In the genomic region with DNA sequence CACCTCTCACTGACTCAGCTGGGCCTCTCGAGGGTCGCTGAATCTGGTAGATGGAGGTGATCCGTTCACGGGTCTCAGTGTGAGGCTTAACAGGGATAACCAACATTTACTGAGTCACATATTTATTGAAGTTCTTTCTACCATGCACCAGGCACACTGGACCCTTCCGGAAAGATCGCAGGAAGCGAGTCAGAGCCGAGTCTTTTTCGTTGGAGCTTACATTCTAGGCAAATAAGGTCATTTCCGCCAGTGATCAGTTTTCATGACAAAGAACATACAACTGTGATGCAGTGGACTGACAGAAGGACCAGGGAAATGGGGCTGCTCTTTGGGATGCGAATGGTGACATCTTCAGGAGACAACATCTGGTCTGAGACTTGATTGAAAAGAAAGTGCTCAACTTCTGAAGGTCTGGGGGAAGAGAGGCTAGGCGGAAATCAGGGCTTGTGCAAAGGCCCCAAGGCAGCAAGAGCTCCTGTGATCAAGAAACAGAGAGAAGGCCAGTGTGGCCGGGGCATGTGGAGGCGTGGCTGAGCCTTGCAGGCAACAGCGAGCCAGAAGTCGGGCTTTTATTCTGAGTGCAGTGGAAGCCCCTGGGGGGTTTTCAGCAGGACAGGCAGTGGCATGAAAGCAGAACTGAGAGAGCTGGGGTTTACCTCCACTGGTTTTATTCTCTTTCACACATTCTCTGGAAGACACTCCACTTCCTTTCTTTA, we compare ENCODE assay signal across 10 cellular contexts. TPM values are rescaled to one million over a fixed set of nuclear protein-coding genes. Genes with fewer than 3 reads are reported as not detected.
DNase-seq lines count a peak whose midpoint lies in the region; ATAC-seq, FAIRE-seq and TF ChIP-seq lines count a peak whose summit lies in the region.
"Had no signal": no experiment of that assay in that cellular context is flagged by ENCODE, and none has a peak within 500 bp of the region (broad histone marks: within the 10 kb centered on the region; RNA-seq: fewer than 3 reads in every experiment).

No MANE protein-coding gene starts in this region.

- no peaks in the 10 kb centered on the region for H3K4me1 Mint-ChIP-seq in activated CD4-positive, alpha-beta T cell treated with anti-CD3 and anti-CD28 coated beads, Interleukin-2, amount 10 ng/mL, durations not matched to agents 24 days and 14 days

- WGBS in H1 (ENCODE audit: extremely low coverage in 1 of 2, insufficient coverage in 1 of 2, insufficient read length in 1 of 2, insufficient replicate concordance in 2 of 2, low coverage in 1 of 2, low lambda C conversion rate in 2 of 2, missing lambda C conversion rate in 1 of 2), 2 experiments, result 87% methylated on average over 16 of the region's 16 CpGs; no CpG with 5 or more reads in 1 of the 2 experiments

- no peak overlapping the region for H3K27ac Mint-ChIP-seq in activated CD4-positive, alpha-beta T cell treated with anti-CD3 and anti-CD28 coated beads, Interleukin-2, amount 10 ng/mL, durations not matched to agents 24 days and 14 days

- H2BK12ac ChIP-seq in H1 (ENCODE audit: low read depth, low read length), result no peak overlapping the region

- H2AK5ac ChIP-seq in H1 (ENCODE audit: low read depth, low read length), result no peak overlapping the region

- H3K79me2 ChIP-seq in H1 (ENCODE audit: control insufficient read depth in 1 of 2, insufficient read depth in 2 of 2, low read length in 2 of 2), result no peaks in the 10 kb centered on the region

- no peaks in the 10 kb centered on the region for H3K27me3 Mint-ChIP-seq in activated CD4-positive, alpha-beta T cell treated with anti-CD3 and anti-CD28 coated beads, Interleukin-2, amount 10 ng/mL, durations not matched to agents 24 days and 14 days

- no peak for TF ChIP-seq RAD21 in H1 (IDR thresholded peaks at IDR 0.05 in 1 of 2, conservative IDR thresholded peaks at IDR 0.05 in 1 of 2; ENCODE audit: low read depth in 2 of 2, low read length in 2 of 2)

- TF ChIP-seq CTCF in GM12864 (IDR thresholded peaks at IDR 0.05; ENCODE audit: low read depth, low read length, missing control alignments), result no peak
- no peak for TF ChIP-seq CTCF in H1 (IDR thresholded peaks at IDR 0.05; ENCODE audit: control extremely low read depth in 1 of 3, insufficient read depth in 1 of 3, low read depth in 1 of 3, low read length in 3 of 3)

- H3K23ac ChIP-seq in H1 (ENCODE audit: insufficient read length), result no peak overlapping the region

- no peak for TF ChIP-seq POLR2A in H1 (IDR thresholded peaks at IDR 0.05; ENCODE audit: control extremely low read depth in 1 of 2, low read depth in 2 of 2, low read length in 2 of 2)

- no peaks in the 10 kb centered on the region for H3K79me1 ChIP-seq in H1 (ENCODE audit: low read depth, low read length)

- 0 out of 2 replicates have a peak overlapping the region, but pooled peaks have one; percentile 8 for H2BK20ac ChIP-seq in H1 (ENCODE audit: low read length)

- no peaks in the 10 kb centered on the region for H3K23me2 ChIP-seq in H1 (ENCODE audit: low read depth, low read length)

- no peak overlapping the region for H3K27ac ChIP-seq in H1 (ENCODE audit: low read depth, low read length)
- H3K27ac ChIP-seq: parathyroid adenoma had no signal

- intact Hi-C loops in activated CD4-positive, alpha-beta T cell treated with anti-CD3 and anti-CD28 coated beads, Interleukin-2, amount 10 ng/mL, durations not matched to agents 24 days and 14 days (cut with micrococcal nuclease), result no loop called here

- ATAC-seq in GM21367 (IDR thresholded peaks at IDR 0.05; ENCODE audit: unreplicated experiment) (peak; percentile 94), HG03354 (IDR thresholded peaks at IDR 0.05; ENCODE audit: poor library complexity, severe bottlenecking, unreplicated experiment) (peak; percentile 97), left lobe of liver (no peak)

- no peak overlapping the region for H4K91ac ChIP-seq in H1 (replicated peaks; ENCODE audit: insufficient read length, low read length)

- no peak overlapping the region for H2BK5ac ChIP-seq in H1 (ENCODE audit: low read depth, low read length)

- no peak overlapping the region for H3K4ac ChIP-seq in H1 (replicated peaks; ENCODE audit: insufficient read length, low read depth, low read length)

- TF ChIP-seq EP300 in H1 (IDR thresholded peaks at IDR 0.05; ENCODE audit: borderline replicate concordance in 1 of 2, low read depth in 2 of 2, low read length in 2 of 2), result no peak

- H3K14ac ChIP-seq in H1 (ENCODE audit: insufficient read length), result no peak overlapping the region

- peak overlapping the region; percentile 20; the same call in 1 of the 2 replicates for H3K4me3 ChIP-seq in GM12864 (ENCODE audit: low read depth, low read length)
- H3K4me3 ChIP-seq in H1 (ENCODE audit: extremely low read depth in 1 of 4, insufficient read depth in 2 of 4, low read depth in 3 of 4, low read length in 4 of 4), result no peak overlapping the region

- H3K4me3 Mint-ChIP-seq in activated CD4-positive, alpha-beta T cell treated with anti-CD3 and anti-CD28 coated beads, Interleukin-2, amount 10 ng/mL, durations not matched to agents 24 days and 14 days, result no peak overlapping the region

- POLR2A ChIA-PET in H1 (lab: Charles Lee; ENCODE audit: partially characterized antibody), result interaction anchor here (0.6 kb wide), 1 partner anchor 187 kb away, joined by 3 read pairs; no protein-coding TSS in a partner anchor

- H3K18ac ChIP-seq in H1 (ENCODE audit: extremely low read depth, low read length), result no peak overlapping the region

- H4K5ac ChIP-seq in H1 (ENCODE audit: insufficient read length, low read depth, low read length), result no peak overlapping the region

- H3K4me1 ChIP-seq in H1 (replicated peaks in 1 of 4; ENCODE audit: control insufficient read depth in 3 of 4, insufficient read depth in 4 of 4, low read length in 3 of 4), result peaks cover 0 to 3% (median under 1%) of the 10 kb centered on the region in 4 experiments; a peak in 4 of 7 replicates
- H3K4me1 ChIP-seq: parathyroid adenoma had no signal

- no peak overlapping the region for H2BK15ac ChIP-seq in H1 (ENCODE audit: low read length)

- H3K9ac ChIP-seq in H1 (replicated peaks in 1 of 4; ENCODE audit: extremely low read depth in 1 of 4, low read depth in 3 of 4, low read length in 3 of 4), result no peak overlapping the region
- H3K9ac ChIP-seq: parathyroid adenoma had no signal

- DNase-seq in GM12864 (ENCODE audit: low read depth) (peak; percentile 83), H1 (ENCODE audit: low read depth in 1 of 2, low spot score in 2 of 2) (no peak), middle frontal gyrus (ENCODE audit: extremely low spot score, low spot score) (no peak), dedifferentiated amniotic fluid mesenchymal stem cell (ENCODE audit: extremely low spot score) (no peak), left lobe of liver (ENCODE audit: low spot score) (no peak)
- DNase-seq in activated CD4-positive, alpha-beta T cell treated with anti-CD3 and anti-CD28 coated beads, Interleukin-2, amount 10 ng/mL, durations not matched to agents 24 days and 14 days, result no peak
- DNase-seq: T-helper 1 cell had no signal

- H2AFZ ChIP-seq in H1 (ENCODE audit: low read length), result no peak overlapping the region
- H2AFZ ChIP-seq: parathyroid adenoma had no signal

- no peaks in the 10 kb centered on the region for H4K20me1 ChIP-seq in H1 (replicated peaks in 1 of 2; ENCODE audit: control insufficient read depth in 1 of 2, insufficient read depth in 2 of 2, low read length in 2 of 2)

- H3K27me3 ChIP-seq in H1 (replicated peaks in 1 of 4; ENCODE audit: control insufficient read depth in 3 of 4, extremely low read depth in 1 of 4, insufficient read depth in 3 of 4, low read length in 3 of 4), result no peaks in the 10 kb centered on the region

- CTCF ChIA-PET in H1 (lab: Charles Lee; ENCODE audit: partially characterized antibody), result interaction anchor here (0.9 to 2.7 kb wide), 3 partner anchors 12 to 266 kb away, joined by 3 to 15 read pairs (median 4); no protein-coding TSS in a partner anchor

- FAIRE-seq in H1 (lab: Jason Lieb, UNC), result no peak

- no peak overlapping the region for H3K4me2 ChIP-seq in H1 (ENCODE audit: insufficient read depth in 1 of 2, low read depth in 2 of 2, low read length in 2 of 2)

- H3K9me3 ChIP-seq in H1 (ENCODE audit: insufficient read depth in 2 of 2, low read depth in 1 of 2, low read length in 1 of 2), result 0 out of 4 replicates have a peak, but pooled peaks cover 0 to 3% of the 10 kb centered on the region in 2 experiments

- H3K9me3 Mint-ChIP-seq in activated CD4-positive, alpha-beta T cell treated with anti-CD3 and anti-CD28 coated beads, Interleukin-2, amount 10 ng/mL, durations not matched to agents 24 days and 14 days, result no peaks in the 10 kb centered on the region

- H3K36me3 ChIP-seq in H1 (ENCODE audit: control insufficient read depth in 2 of 4, insufficient read depth in 4 of 4, low read length in 3 of 4), result no peaks in the 10 kb centered on the region

- no peak overlapping the region for H4K8ac ChIP-seq in H1 (ENCODE audit: extremely low read depth, insufficient read depth, low read length)

- H3K36me3 Mint-ChIP-seq in activated CD4-positive, alpha-beta T cell treated with anti-CD3 and anti-CD28 coated beads, Interleukin-2, amount 10 ng/mL, durations not matched to agents 24 days and 14 days (ENCODE audit: low read depth), result peaks cover 5% of the 10 kb centered on the region

- no peak overlapping the region for H2BK120ac ChIP-seq in H1 (replicated peaks; ENCODE audit: low read depth, low read length)

- no peak overlapping the region for H3K56ac ChIP-seq in H1 (replicated peaks; ENCODE audit: insufficient read length, low read depth, low read length)

TF ChIP-seq in H1, 55 proteins besides CTCF, POLR2A, EP300 and RAD21 (continues in another document):
- TF ChIP-seq PHF8 (conservative IDR thresholded peaks at IDR 0.05; ENCODE audit: low read depth, low read length) (no peak), TEAD4 (IDR thresholded peaks at IDR 0.05; ENCODE audit: low read depth, low read length) (no peak), KDM1A (IDR thresholded peaks at IDR 0.05; ENCODE audit: borderline replicate concordance, low read length) (peak; percentile 53; the same call in 1 of the 2 replicates), NRF1 (IDR thresholded peaks at IDR 0.05; ENCODE audit: low read depth, low read length) (no peak), CREB1 (IDR thresholded peaks at IDR 0.05) (no peak)

RNA-seq across cellular contexts. Expression of gene APCDD1L, which starts 56.7 kb away (rescaled TPM):
- total RNA-seq in H1 (2021; fragmentation: NEBNext Ultra II Directional; extraction: Animal tissue kit (Norgen Biotek cat#: 25700)), result 3.1 and 3.2 TPM in 2 replicates
- polyA plus RNA-seq in H1 (2011; rRNA removed), result 0.83 and 1.8 TPM in 2 replicates
- 0.88 TPM for polyA plus RNA-seq in H1 (2011; cell fraction: cytosol; rRNA removed)
- 1.9 TPM for polyA plus RNA-seq in H1 (2011; cell fraction: nucleus; rRNA removed)
- 1.2 to 1.9 TPM (median 1.7 TPM) in 4 replicates for polyA plus RNA-seq in H1 (2012, experiment 1 of 2)
- 1.6 TPM for polyA plus RNA-seq in H1 (2012, experiment 2 of 2)
- 6.9 TPM for polyA plus RNA-seq in H1 (2013, experiment 1 of 2)
- 7.1 TPM for polyA plus RNA-seq in H1 (2013, experiment 2 of 2)
- 0.41 and 0.73 TPM in 2 replicates for polyA minus RNA-seq in H1 (2011; rRNA and poly(A)+ RNA removed)
- 1.5 TPM for polyA minus RNA-seq in H1 (2011; cell fraction: cytosol; rRNA and poly(A)+ RNA removed)
- polyA minus RNA-seq in H1 (2011; cell fraction: nucleus; rRNA and poly(A)+ RNA removed), result 2.0 TPM
- total RNA-seq in activated CD4-positive, alpha-beta T cell treated with anti-CD3 and anti-CD28 coated beads, Interleukin-2, amount 10 ng/mL, durations not matched to agents 24 days and 14 days, result not detected in 2 replicates
- total RNA-seq in left lobe of liver, result 0.13 TPM
